Comparison of ENCODE assay signal across 1 cellular context in genomic region chr1:168567007-168567406, GRCh38.
TF ChIP-seq lines count a peak whose summit lies in the region.

No MANE protein-coding gene starts in this region.

TF ChIP-seq in GM12878, 131 proteins besides CTCF, POLR2A, EP300 and RAD21 (continued from another document):
- no peak for TF ChIP-seq ATF3 (IDR thresholded peaks at IDR 0.05; ENCODE audit: borderline replicate concordance, extremely low read depth, low read depth, low read length)
- no peak for TF ChIP-seq MTA2 (IDR thresholded peaks at IDR 0.05; ENCODE audit: low read depth)
TF ChIP-seq in GM12878: peak in this region for 1.
